Comparison of ENCODE assay signal across 13 cellular contexts in the genomic region with DNA sequence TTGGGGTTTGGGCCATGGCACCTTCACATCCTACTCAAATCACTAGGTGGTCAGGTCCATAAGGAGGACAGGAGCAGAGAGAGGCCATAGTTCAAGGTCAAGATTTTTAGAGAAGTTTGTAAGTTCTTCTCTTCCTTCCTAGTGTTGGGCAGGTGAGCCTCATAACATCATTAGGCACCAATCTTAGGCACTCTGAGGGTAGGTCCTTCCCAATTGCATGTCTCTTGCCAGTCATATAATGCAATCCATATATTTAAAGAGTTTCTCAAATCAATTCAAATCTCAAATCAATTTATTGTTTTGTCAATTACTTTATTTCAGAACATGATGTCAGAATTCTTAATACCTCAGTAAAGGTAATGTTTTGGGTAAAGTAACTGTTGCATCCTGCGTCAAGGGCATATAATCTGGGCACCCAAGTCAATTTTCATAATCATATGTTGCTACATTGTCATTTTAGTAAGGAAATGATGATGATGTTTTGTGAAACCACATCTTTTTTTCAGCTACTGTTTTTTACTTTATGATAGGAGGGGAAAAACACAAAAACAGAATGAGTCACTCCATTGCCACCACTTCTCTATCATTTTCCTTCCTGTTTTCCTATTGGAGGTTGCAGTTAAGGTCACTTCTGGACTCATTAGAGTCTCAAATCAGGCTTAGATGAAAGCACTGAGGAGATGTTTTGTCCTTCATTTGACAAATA.
DNase-seq lines count a peak whose midpoint lies in the region; ATAC-seq, FAIRE-seq and TF ChIP-seq lines count a peak whose summit lies in the region.
"Had no signal": no experiment of that assay in that cellular context is flagged by ENCODE, and none has a peak within 500 bp of the region (broad histone marks: within the 10 kb centered on the region; RNA-seq: fewer than 3 reads in every experiment).

No MANE protein-coding gene starts in this region.

- H3K27ac Mint-ChIP-seq in activated T-cell treated with anti-CD3 and anti-CD28 coated beads, Interleukin-2, amount 50 U/mL, for 24 hours = peak overlapping the region; percentile 53

- TF ChIP-seq EP300 in GM12878 (IDR thresholded peaks at IDR 0.05; ENCODE audit: borderline replicate concordance in 1 of 2, control insufficient read depth in 1 of 2, low read depth in 2 of 2, low read length in 2 of 2) = no peak

- peak; percentile 56 for ATAC-seq in HG03457 (IDR thresholded peaks at IDR 0.05; ENCODE audit: unreplicated experiment)
- peak; percentile 74 for ATAC-seq in GM12878
- ATAC-seq in stimulated activated naive CD8-positive, alpha-beta T cell treated with anti-CD3 and anti-CD28 coated beads, Interleukin-15, Interleukin-2, amounts not matched to agents 100 U/mL and 50 U/mL, for 24 hours = peak; percentile 79
- ATAC-seq in sciatic nerve = no peak

- H3K4me3 ChIP-seq in GM12878 = no peak overlapping the region

- in situ Hi-C loops in GM12878 (cut with MboI) = no loop called here

- RAD21 ChIA-PET in GM12878 (lab: Charles Lee; ENCODE audit: unreplicated experiment) = no interaction called here

- H2AFZ ChIP-seq in GM12878 (ENCODE audit: control insufficient read depth, low read depth, low read length) = no peak overlapping the region
- H2AFZ ChIP-seq: parathyroid adenoma had no signal

- peak; percentile 49 for FAIRE-seq in GM12878 (lab: Jason Lieb, UNC)

- H3K36me3 ChIP-seq in GM12878 (ENCODE audit: control insufficient read depth in 2 of 2, insufficient read depth in 2 of 2, low read length in 1 of 2) = no peaks in the 10 kb centered on the region

- H3K9ac ChIP-seq in GM12878 (ENCODE audit: control insufficient read depth, insufficient read depth, low read length) = no peak overlapping the region
- H3K9ac ChIP-seq: parathyroid adenoma had no signal

- H3K27me3 Mint-ChIP-seq in activated T-cell treated with anti-CD3 and anti-CD28 coated beads, Interleukin-2, amount 50 U/mL, for 24 hours = no peaks in the 10 kb centered on the region

- no peak for TF ChIP-seq POLR2A in GM12878 (IDR thresholded peaks at IDR 0.05; ENCODE audit: low read depth, low read length)

- intact Hi-C loops in GM12878 (cut with micrococcal nuclease; ENCODE audit: unreplicated experiment) = no loop called here
- intact Hi-C loops in sciatic nerve (cut with DNase I) = no loop called here

- no peaks in the 10 kb centered on the region for H4K20me1 ChIP-seq in GM12878 (ENCODE audit: control insufficient read depth, insufficient read depth)

- no peak for TF ChIP-seq RAD21 in GM12878 (IDR thresholded peaks at IDR 0.05; ENCODE audit: insufficient read depth, low read depth, low read length)

- POLR2A ChIA-PET in GM12878 (lab: Charles Lee) = no interaction called here

- SMC1A ChIA-PET in GM12878 (lab: Charles Lee; ENCODE audit: uncharacterized antibody, unreplicated experiment) = interaction anchor here (1.4 kb wide), 1 partner anchor 11 kb away, joined by 4 read pairs; no protein-coding TSS in a partner anchor

- no peaks in the 10 kb centered on the region for H3K27me3 ChIP-seq in GM12878 (replicated peaks in 1 of 2; ENCODE audit: control insufficient read depth in 2 of 2, insufficient read depth in 2 of 2, low read length in 1 of 2)

- 32% methylated on average over 1 of the region's 1 CpG for WGBS in GM12878 (ENCODE audit: insufficient coverage, insufficient replicate concordance, low lambda C conversion rate, missing lambda C conversion rate)

- H3K36me3 Mint-ChIP-seq in activated T-cell treated with anti-CD3 and anti-CD28 coated beads, Interleukin-2, amount 50 U/mL, for 24 hours (ENCODE audit: low read depth) = no peaks in the 10 kb centered on the region

- no peaks in the 10 kb centered on the region for H3K9me3 Mint-ChIP-seq in activated T-cell treated with anti-CD3 and anti-CD28 coated beads, Interleukin-2, amount 50 U/mL, for 24 hours

- DNase-seq in activated T-cell treated with anti-CD3 and anti-CD28 coated beads, Interleukin-2, amount 50 U/mL, for 24 hours = no peak
- no peak for DNase-seq in activated T-cell treated with anti-CD3 and anti-CD28 coated beads, Interleukin-2, amount 50 U/mL, for 48 hours
- DNase-seq in GM12878 (ENCODE audit: low read depth, low spot score) (no peak), sciatic nerve (ENCODE audit: low spot score) (no peak)
- DNase-seq in stimulated activated naive CD8-positive, alpha-beta T cell treated with anti-CD3 and anti-CD28 coated beads, Interleukin-15, Interleukin-2, amounts not matched to agents 100 U/mL and 50 U/mL, for 24 hours = no peak
- no peak for DNase-seq in stimulated activated CD4-positive, alpha-beta T cell treated with anti-CD3 and anti-CD28 coated beads, Interleukin-4, amount 100 ng/mL, for 4 hours
- no peak for DNase-seq in activated CD4-positive, alpha-beta T cell treated with anti-CD3 and anti-CD28 coated beads, Interleukin-2, amount 50 U/mL, for 1 hour
- DNase-seq: anterior cingulate cortex, GDM1, kidney glomerular epithelial cell had no signal

- peaks cover 21% of the 10 kb centered on the region for H3K4me1 Mint-ChIP-seq in activated T-cell treated with anti-CD3 and anti-CD28 coated beads, Interleukin-2, amount 50 U/mL, for 24 hours (ENCODE audit: low read depth)

- no peak for TF ChIP-seq CTCF in GM12878 (IDR thresholded peaks at IDR 0.05 in 2 of 3, conservative IDR thresholded peaks at IDR 0.05 in 1 of 3; ENCODE audit: control insufficient read depth in 2 of 3, extremely low read depth in 1 of 3, insufficient read depth in 1 of 3, low read depth in 3 of 3, low read length in 3 of 3)

- no peak overlapping the region for H3K4me2 ChIP-seq in GM12878 (ENCODE audit: control insufficient read depth, insufficient read depth)

- no TSS peak for BruUV-seq in GM12878 (replicated peaks; lab: Mats Ljungman, UMichigan)

- H3K4me3 Mint-ChIP-seq in activated T-cell treated with anti-CD3 and anti-CD28 coated beads, Interleukin-2, amount 50 U/mL, for 24 hours = no peak overlapping the region

- H3K9me3 ChIP-seq in GM12878 (replicated peaks; ENCODE audit: control insufficient read depth, insufficient read depth, low read length) = no peaks in the 10 kb centered on the region

- H3K27ac ChIP-seq in GM12878 (ENCODE audit: control insufficient read depth, insufficient read depth) = no peak overlapping the region
- H3K27ac ChIP-seq: parathyroid adenoma, VCaP had no signal

- CTCF ChIA-PET in GM12878 (lab: Yijun Ruan, JAX) = interaction anchor here (0.8 kb wide), 1 partner anchor 140 kb away, joined by 3 read pairs; no protein-coding TSS in a partner anchor

- H3K79me2 ChIP-seq in GM12878 (ENCODE audit: control insufficient read depth, insufficient read depth, low read length) = no peaks in the 10 kb centered on the region
- H3K79me2 ChIP-seq: parathyroid adenoma had no signal

- H3K4me1 ChIP-seq in GM12878 (ENCODE audit: control insufficient read depth, insufficient read depth, low read length) = no peaks in the 10 kb centered on the region; the same call in 1 of the 2 replicates
- H3K4me1 ChIP-seq: parathyroid adenoma had no signal

TF ChIP-seq in GM12878, 131 proteins besides CTCF, POLR2A, EP300 and RAD21 (continues in another document):
- peak; percentile 79 for TF ChIP-seq JUNB (IDR thresholded peaks at IDR 0.05)
- TF ChIP-seq, protein P1, sequence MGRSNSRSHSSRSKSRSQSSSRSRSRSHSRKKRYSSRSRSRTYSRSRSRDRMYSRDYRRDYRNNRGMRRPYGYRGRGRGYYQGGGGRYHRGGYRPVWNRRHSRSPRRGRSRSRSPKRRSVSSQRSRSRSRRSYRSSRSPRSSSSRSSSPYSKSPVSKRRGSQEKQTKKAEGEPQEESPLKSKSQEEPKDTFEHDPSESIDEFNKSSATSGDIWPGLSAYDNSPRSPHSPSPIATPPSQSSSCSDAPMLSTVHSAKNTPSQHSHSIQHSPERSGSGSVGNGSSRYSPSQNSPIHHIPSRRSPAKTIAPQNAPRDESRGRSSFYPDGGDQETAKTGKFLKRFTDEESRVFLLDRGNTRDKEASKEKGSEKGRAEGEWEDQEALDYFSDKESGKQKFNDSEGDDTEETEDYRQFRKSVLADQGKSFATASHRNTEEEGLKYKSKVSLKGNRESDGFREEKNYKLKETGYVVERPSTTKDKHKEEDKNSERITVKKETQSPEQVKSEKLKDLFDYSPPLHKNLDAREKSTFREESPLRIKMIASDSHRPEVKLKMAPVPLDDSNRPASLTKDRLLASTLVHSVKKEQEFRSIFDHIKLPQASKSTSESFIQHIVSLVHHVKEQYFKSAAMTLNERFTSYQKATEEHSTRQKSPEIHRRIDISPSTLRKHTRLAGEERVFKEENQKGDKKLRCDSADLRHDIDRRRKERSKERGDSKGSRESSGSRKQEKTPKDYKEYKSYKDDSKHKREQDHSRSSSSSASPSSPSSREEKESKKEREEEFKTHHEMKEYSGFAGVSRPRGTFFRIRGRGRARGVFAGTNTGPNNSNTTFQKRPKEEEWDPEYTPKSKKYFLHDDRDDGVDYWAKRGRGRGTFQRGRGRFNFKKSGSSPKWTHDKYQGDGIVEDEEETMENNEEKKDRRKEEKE (IDR thresholded peaks at IDR 0.05) = no peak
- TF ChIP-seq TARDBP (IDR thresholded peaks at IDR 0.05; ENCODE audit: borderline replicate concordance) = no peak
- peak; percentile 33; the same call in 1 of the 2 replicates for TF ChIP-seq GABPA (IDR thresholded peaks at IDR 0.05; ENCODE audit: low read depth)
- TF ChIP-seq, protein P2, sequence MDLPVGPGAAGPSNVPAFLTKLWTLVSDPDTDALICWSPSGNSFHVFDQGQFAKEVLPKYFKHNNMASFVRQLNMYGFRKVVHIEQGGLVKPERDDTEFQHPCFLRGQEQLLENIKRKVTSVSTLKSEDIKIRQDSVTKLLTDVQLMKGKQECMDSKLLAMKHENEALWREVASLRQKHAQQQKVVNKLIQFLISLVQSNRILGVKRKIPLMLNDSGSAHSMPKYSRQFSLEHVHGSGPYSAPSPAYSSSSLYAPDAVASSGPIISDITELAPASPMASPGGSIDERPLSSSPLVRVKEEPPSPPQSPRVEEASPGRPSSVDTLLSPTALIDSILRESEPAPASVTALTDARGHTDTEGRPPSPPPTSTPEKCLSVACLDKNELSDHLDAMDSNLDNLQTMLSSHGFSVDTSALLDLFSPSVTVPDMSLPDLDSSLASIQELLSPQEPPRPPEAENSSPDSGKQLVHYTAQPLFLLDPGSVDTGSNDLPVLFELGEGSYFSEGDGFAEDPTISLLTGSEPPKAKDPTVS (IDR thresholded peaks at IDR 0.05; ENCODE audit: low read depth, low read length) = no peak
- TF ChIP-seq MXI1 (IDR thresholded peaks at IDR 0.05; ENCODE audit: low read depth, low read length) = no peak
- TF ChIP-seq CBX5 (IDR thresholded peaks at IDR 0.05; ENCODE audit: low read depth) = no peak
- peak in 1 of 2 experiments; percentile 80; a peak in 1 of 4 replicates for TF ChIP-seq ETV6 (conservative IDR thresholded peaks at IDR 0.05 in 1 of 2, IDR thresholded peaks at IDR 0.05 in 1 of 2; ENCODE audit: borderline replicate concordance in 1 of 2, low read depth in 1 of 2)
- TF ChIP-seq RUNX3 (IDR thresholded peaks at IDR 0.05; ENCODE audit: low read length) = peak; percentile 70
- 0 out of 2 replicates have a peak, but pooled peaks have one; percentile 17 for TF ChIP-seq CREB1 (IDR thresholded peaks at IDR 0.05; ENCODE audit: low read depth)
- TF ChIP-seq NFIC (IDR thresholded peaks at IDR 0.05; ENCODE audit: low read depth, low read length) = peak; percentile 63; the same call in 1 of the 2 replicates
- TF ChIP-seq SREBF2 (IDR thresholded peaks at IDR 0.05; ENCODE audit: low read length) = no peak
- TF ChIP-seq NBN (IDR thresholded peaks at IDR 0.05) = no peak
